1 cellular context compared by ENCODE assay signal in the genomic region with DNA sequence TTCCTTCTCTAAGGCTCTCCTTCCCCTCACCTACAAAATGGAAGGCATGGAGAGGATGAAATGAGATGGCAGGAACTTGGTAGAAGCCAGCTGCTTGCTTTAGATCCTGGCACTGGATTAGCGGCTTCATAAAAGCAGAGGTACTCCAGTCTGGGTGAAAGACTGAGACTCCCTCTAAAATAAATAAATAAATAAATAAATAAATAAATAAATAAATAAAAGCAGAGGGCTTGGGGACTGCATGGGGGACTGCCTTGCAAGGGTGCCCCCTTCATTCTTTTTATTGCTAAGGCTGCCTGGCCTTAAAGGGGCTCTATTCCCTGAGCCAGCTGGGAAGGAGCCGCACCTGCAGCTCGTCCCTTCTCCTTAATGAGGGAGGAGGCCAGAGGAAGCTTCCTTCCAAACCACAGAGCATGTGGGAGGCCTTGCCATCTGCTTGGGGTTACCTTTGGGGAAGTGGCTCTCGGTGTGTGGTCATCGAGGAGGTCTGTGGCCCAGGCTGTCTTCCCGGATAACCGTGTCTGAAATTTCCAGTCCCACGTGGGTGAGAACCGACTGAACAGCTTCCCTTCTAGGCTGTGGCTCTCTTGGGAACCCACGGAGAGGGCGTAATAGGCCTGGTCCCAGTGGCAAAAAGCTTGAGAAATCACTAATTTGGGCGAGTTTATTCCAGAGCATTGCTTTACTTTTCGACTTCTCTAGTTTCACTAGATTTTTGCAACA.
A peak's percentile ranks its signal among the peaks of the same experiment; 100 is the strongest.
TF ChIP-seq lines count a peak whose summit lies in the region.

No MANE protein-coding gene starts in this region.

TF ChIP-seq in HEK293, 187 proteins besides CTCF, POLR2A, EP300 and RAD21 (continued from another document):
- TF ChIP-seq, protein P1, sequence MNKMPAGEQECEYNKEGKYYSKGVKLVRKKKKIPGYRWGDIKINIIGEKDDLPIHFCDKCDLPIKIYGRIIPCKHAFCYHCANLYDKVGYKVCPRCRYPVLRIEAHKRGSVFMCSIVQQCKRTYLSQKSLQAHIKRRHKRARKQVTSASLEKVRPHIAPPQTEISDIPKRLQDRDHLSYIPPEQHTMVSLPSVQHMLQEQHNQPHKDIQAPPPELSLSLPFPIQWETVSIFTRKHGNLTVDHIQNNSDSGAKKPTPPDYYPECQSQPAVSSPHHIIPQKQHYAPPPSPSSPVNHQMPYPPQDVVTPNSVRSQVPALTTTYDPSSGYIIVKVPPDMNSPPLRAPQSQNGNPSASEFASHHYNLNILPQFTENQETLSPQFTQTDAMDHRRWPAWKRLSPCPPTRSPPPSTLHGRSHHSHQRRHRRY (tag by site-specific recombination; IDR thresholded peaks at IDR 0.05) = no peak
- TF ChIP-seq, protein P2, sequence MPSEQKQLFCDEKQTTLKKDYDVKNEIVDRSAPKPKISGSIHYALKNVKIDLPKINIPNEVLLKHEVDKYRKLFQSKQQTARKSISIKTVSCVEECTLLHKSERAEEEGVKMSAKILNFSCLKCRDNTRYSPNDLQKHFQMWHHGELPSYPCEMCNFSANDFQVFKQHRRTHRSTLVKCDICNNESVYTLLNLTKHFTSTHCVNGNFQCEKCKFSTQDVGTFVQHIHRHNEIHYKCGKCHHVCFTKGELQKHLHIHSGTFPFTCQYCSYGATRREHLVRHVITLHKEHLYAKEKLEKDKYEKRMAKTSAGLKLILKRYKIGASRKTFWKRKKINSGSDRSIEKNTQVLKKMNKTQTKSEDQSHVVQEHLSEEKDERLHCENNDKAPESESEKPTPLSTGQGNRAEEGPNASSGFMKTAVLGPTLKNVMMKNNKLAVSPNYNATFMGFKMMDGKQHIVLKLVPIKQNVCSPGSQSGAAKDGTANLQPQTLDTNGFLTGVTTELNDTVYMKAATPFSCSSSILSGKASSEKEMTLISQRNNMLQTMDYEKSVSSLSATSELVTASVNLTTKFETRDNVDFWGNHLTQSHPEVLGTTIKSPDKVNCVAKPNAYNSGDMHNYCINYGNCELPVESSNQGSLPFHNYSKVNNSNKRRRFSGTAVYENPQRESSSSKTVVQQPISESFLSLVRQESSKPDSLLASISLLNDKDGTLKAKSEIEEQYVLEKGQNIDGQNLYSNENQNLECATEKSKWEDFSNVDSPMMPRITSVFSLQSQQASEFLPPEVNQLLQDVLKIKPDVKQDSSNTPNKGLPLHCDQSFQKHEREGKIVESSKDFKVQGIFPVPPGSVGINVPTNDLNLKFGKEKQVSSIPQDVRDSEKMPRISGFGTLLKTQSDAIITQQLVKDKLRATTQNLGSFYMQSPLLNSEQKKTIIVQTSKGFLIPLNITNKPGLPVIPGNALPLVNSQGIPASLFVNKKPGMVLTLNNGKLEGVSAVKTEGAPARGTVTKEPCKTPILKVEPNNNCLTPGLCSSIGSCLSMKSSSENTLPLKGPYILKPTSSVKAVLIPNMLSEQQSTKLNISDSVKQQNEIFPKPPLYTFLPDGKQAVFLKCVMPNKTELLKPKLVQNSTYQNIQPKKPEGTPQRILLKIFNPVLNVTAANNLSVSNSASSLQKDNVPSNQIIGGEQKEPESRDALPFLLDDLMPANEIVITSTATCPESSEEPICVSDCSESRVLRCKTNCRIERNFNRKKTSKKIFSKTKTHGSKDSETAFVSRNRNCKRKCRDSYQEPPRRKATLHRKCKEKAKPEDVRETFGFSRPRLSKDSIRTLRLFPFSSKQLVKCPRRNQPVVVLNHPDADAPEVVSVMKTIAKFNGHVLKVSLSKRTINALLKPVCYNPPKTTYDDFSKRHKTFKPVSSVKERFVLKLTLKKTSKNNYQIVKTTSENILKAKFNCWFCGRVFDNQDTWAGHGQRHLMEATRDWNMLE (tag by site-specific recombination; conservative IDR thresholded peaks at IDR 0.05; ENCODE audit: low read depth) = peak; percentile 75
- TF ChIP-seq ZNF302 (tag by site-specific recombination; IDR thresholded peaks at IDR 0.05; ENCODE audit: low read depth) (no peak), HOXC10 (CRISPR knock-in tag; IDR thresholded peaks at IDR 0.05) (no peak), ZNF514 (tag by site-specific recombination; IDR thresholded peaks at IDR 0.05) (no peak), ZNF274 (IDR thresholded peaks at IDR 0.05; ENCODE audit: low read length) (no peak), ZNF274 (tag by site-specific recombination; IDR thresholded peaks at IDR 0.05; ENCODE audit: borderline replicate concordance) (no peak), KLF16 (tag by site-specific recombination; IDR thresholded peaks at IDR 0.05) (no peak), BCL11B (tag by site-specific recombination; IDR thresholded peaks at IDR 0.05; ENCODE audit: low read depth) (no peak), ZFP37 (tag by site-specific recombination; IDR thresholded peaks at IDR 0.05) (no peak), IKZF3 (tag by site-specific recombination; IDR thresholded peaks at IDR 0.05) (no peak), ZBTB11 (tag by site-specific recombination; conservative IDR thresholded peaks at IDR 0.05; ENCODE audit: low read depth) (peak; percentile 45; the same call in 1 of the 2 replicates), BCL11A (tag by site-specific recombination; IDR thresholded peaks at IDR 0.05; ENCODE audit: low read depth) (no peak), ZNF404 (tag by site-specific recombination; IDR thresholded peaks at IDR 0.05) (no peak), GLI4 (tag by site-specific recombination; IDR thresholded peaks at IDR 0.05) (no peak), YY1 (tag by site-specific recombination; IDR thresholded peaks at IDR 0.05) (no peak), ZNF610 (tag by site-specific recombination; IDR thresholded peaks at IDR 0.05; ENCODE audit: borderline replicate concordance) (no peak), ZXDB (tag by site-specific recombination; IDR thresholded peaks at IDR 0.05) (no peak), ZNF529 (tag by site-specific recombination; IDR thresholded peaks at IDR 0.05; ENCODE audit: insufficient replicate concordance) (no peak), ZNF416 (tag by site-specific recombination; IDR thresholded peaks at IDR 0.05) (no peak), ZNF623 (tag by site-specific recombination; IDR thresholded peaks at IDR 0.05) (peak; percentile 60), ZNF280C (tag by site-specific recombination; IDR thresholded peaks at IDR 0.05) (no peak), GLIS2 (tag by site-specific recombination; IDR thresholded peaks at IDR 0.05) (peak; percentile 19; the same call in 1 of the 2 replicates), ZNF555 (tag by site-specific recombination; conservative IDR thresholded peaks at IDR 0.05) (no peak), ZNF585B (tag by site-specific recombination; IDR thresholded peaks at IDR 0.05) (no peak), ZNF24 (tag by site-specific recombination; IDR thresholded peaks at IDR 0.05) (no peak), ZBTB8A (tag by site-specific recombination; IDR thresholded peaks at IDR 0.05) (peak; percentile 43; the same call in 1 of the 2 replicates)
- TF ChIP-seq, protein P3, sequence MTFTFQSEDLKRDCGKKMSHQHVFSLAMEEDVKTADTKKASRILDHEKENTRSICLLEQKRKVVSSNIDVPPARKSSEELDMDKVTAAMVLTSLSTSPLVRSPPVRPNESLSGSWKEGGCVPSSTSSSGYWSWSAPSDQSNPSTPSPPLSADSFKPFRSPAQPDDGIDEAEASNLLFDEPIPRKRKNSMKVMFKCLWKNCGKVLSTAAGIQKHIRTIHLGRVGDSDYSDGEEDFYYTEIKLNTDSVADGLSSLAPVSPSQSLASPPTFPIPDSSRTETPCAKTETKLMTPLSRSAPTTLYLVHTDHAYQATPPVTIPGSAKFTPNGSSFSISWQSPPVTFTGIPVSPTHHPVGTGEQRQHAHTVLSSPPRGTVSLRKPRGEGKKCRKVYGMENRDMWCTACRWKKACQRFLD (tag by site-specific recombination; IDR thresholded peaks at IDR 0.05) = no peak
- TF ChIP-seq, protein P4, sequence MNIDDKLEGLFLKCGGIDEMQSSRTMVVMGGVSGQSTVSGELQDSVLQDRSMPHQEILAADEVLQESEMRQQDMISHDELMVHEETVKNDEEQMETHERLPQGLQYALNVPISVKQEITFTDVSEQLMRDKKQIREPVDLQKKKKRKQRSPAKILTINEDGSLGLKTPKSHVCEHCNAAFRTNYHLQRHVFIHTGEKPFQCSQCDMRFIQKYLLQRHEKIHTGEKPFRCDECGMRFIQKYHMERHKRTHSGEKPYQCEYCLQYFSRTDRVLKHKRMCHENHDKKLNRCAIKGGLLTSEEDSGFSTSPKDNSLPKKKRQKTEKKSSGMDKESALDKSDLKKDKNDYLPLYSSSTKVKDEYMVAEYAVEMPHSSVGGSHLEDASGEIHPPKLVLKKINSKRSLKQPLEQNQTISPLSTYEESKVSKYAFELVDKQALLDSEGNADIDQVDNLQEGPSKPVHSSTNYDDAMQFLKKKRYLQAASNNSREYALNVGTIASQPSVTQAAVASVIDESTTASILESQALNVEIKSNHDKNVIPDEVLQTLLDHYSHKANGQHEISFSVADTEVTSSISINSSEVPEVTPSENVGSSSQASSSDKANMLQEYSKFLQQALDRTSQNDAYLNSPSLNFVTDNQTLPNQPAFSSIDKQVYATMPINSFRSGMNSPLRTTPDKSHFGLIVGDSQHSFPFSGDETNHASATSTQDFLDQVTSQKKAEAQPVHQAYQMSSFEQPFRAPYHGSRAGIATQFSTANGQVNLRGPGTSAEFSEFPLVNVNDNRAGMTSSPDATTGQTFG (tag by site-specific recombination; IDR thresholded peaks at IDR 0.05; ENCODE audit: borderline replicate concordance) = no peak
- TF ChIP-seq, protein P5, sequence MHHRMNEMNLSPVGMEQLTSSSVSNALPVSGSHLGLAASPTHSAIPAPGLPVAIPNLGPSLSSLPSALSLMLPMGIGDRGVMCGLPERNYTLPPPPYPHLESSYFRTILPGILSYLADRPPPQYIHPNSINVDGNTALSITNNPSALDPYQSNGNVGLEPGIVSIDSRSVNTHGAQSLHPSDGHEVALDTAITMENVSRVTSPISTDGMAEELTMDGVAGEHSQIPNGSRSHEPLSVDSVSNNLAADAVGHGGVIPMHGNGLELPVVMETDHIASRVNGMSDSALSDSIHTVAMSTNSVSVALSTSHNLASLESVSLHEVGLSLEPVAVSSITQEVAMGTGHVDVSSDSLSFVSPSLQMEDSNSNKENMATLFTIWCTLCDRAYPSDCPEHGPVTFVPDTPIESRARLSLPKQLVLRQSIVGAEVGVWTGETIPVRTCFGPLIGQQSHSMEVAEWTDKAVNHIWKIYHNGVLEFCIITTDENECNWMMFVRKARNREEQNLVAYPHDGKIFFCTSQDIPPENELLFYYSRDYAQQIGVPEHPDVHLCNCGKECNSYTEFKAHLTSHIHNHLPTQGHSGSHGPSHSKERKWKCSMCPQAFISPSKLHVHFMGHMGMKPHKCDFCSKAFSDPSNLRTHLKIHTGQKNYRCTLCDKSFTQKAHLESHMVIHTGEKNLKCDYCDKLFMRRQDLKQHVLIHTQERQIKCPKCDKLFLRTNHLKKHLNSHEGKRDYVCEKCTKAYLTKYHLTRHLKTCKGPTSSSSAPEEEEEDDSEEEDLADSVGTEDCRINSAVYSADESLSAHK (tag by site-specific recombination; IDR thresholded peaks at IDR 0.05) = no peak
